Comparison of ENCODE assay signal across 17 cellular contexts in genomic region chr20:61052195-61052594, GRCh38.
DNase-seq lines count a peak whose midpoint lies in the region; ATAC-seq, FAIRE-seq and TF ChIP-seq lines count a peak whose summit lies in the region.
"Had no signal": no experiment of that assay in that cellular context is flagged by ENCODE, and none has a peak within 500 bp of the region (broad histone marks: within the 10 kb centered on the region; RNA-seq: fewer than 3 reads in every experiment).

No MANE protein-coding gene starts in this region.

- no peaks in the 10 kb centered on the region for H3K9me3 ChIP-seq in BLaER1
- H3K9me3 ChIP-seq in RWPE2 (ENCODE audit: severe bottlenecking), result no peaks in the 10 kb centered on the region
- no peaks in the 10 kb centered on the region for H3K9me3 ChIP-seq in HepG2 (ENCODE audit: low read length)

- no peak for FAIRE-seq in HepG2 (lab: Jason Lieb, UNC)
- FAIRE-seq: G401.6, GM12891, H54 had no signal

- DNase-seq in NCI-H1092 (lab: John Stamatoyannopoulos, UW) (peak; percentile 6), NCI-H1092 treated with DMSO at 0.1 percent for 48 hours (lab: John Stamatoyannopoulos, UW) (no peak), RWPE2 (ENCODE audit: low spot score) (peak; percentile 49), retinal pigment epithelial cell (ENCODE audit: low read depth) (peak; percentile 1), HepG2 (ENCODE audit: low spot score) (no peak), T1000 (lab: John Stamatoyannopoulos, UW) (no peak)
- DNase-seq: 8988T, ACHN, C1 segment of cervical spinal cord, Calu3, DMS 273 treated with DMSO at 0.1 percent for 48 hours, EL, GM23248 had no signal

- no peak for TF ChIP-seq POLR2A in HepG2 (IDR thresholded peaks at IDR 0.05; ENCODE audit: insufficient read depth in 1 of 2, low read depth in 2 of 2, low read length in 2 of 2)

- WGBS in HepG2 (ENCODE audit: low lambda C conversion rate), result 16% methylated on average over 11 of the region's 11 CpGs

- no peak for TF ChIP-seq RAD21 in HepG2 (CRISPR knock-in tag; IDR thresholded peaks at IDR 0.05)

- TF ChIP-seq EP300 in HepG2 (IDR thresholded peaks at IDR 0.05; ENCODE audit: low read depth in 2 of 2, low read length in 2 of 2) (no peak), HepG2 (CRISPR knock-in tag; IDR thresholded peaks at IDR 0.05; ENCODE audit: borderline replicate concordance) (no peak)

- no peaks in the 10 kb centered on the region for H3K79me2 ChIP-seq in HepG2 (ENCODE audit: insufficient read depth, low read length)

- peak overlapping the region; percentile 12; the same call in 1 of the 2 replicates for H3K4me2 ChIP-seq in BLaER1
- no peak overlapping the region for H3K4me2 ChIP-seq in HepG2 (ENCODE audit: low read depth, low read length)

- H3K4me1 ChIP-seq in BLaER1, result peaks cover 29% of the 10 kb centered on the region
- no peaks in the 10 kb centered on the region for H3K4me1 ChIP-seq in RWPE2 (ENCODE audit: insufficient read depth, poor library complexity, severe bottlenecking)
- H3K4me1 ChIP-seq in HepG2 (ENCODE audit: insufficient read depth, low read length), result no peaks in the 10 kb centered on the region

- H3K27me3 ChIP-seq in BLaER1 (no peaks in the 10 kb centered on the region), RWPE2 (ENCODE audit: insufficient read depth, poor library complexity, severe bottlenecking) (peaks cover 85% of the 10 kb centered on the region), HepG2 (ENCODE audit: control insufficient read depth in 1 of 2, insufficient read depth in 2 of 2, low read length in 2 of 2) (peaks cover 2 to 40% of the 10 kb centered on the region in 2 experiments; a peak in 4 of 5 replicates)

- CTCF ChIA-PET in HepG2 (lab: Yijun Ruan, JAX; ENCODE audit: low intra/inter-chr PET ratio, low total read pairs), result no interaction called here

- in situ Hi-C loops in HepG2 (cut with HindIII; ENCODE audit: extremely low pct_ligation_motif_present, low pct_unique_long_range_greater_than_20kb), result no loop called here

- H3K9ac ChIP-seq in BLaER1 (no peak overlapping the region), HepG2 (ENCODE audit: insufficient read depth, low read depth, low read length) (no peak overlapping the region)
- H3K9ac ChIP-seq: GM23248 had no signal

- BruUV-seq in HepG2 (replicated peaks; lab: Mats Ljungman, UMichigan), result no TSS peak

- H2AFZ ChIP-seq in HepG2 (ENCODE audit: low read length), result no peak overlapping the region
- H2AFZ ChIP-seq: GM23248 had no signal

- H3K4me3 ChIP-seq in BLaER1 (no peak overlapping the region), RWPE2 (ENCODE audit: severe bottlenecking) (no peak overlapping the region), retinal pigment epithelial cell (ENCODE audit: low read length) (no peak overlapping the region), HepG2 (replicated peaks in 1 of 3; ENCODE audit: insufficient read depth in 1 of 3, low read depth in 2 of 3, low read length in 3 of 3) (no peak overlapping the region)
- H3K4me3 ChIP-seq: GM23248 had no signal

- no peak overlapping the region for H3K27ac ChIP-seq in BLaER1
- H3K27ac ChIP-seq in RWPE2 (ENCODE audit: poor library complexity, severe bottlenecking), result no peak overlapping the region
- H3K27ac ChIP-seq in HepG2 (ENCODE audit: extremely low read length, insufficient read depth, low read length), result no peak overlapping the region
- H3K27ac ChIP-seq: GM23248 had no signal

- no peak for ATAC-seq in RWPE2 (ENCODE audit: low read depth)
- no peak for ATAC-seq in HepG2

- intact Hi-C loops in HepG2 (cut with micrococcal nuclease; ENCODE audit: unreplicated experiment), result no loop called here

- H4K20me1 ChIP-seq in BLaER1, result no peaks in the 10 kb centered on the region
- H4K20me1 ChIP-seq in HepG2 (ENCODE audit: insufficient read depth, low read length), result no peaks in the 10 kb centered on the region

- H3K36me3 ChIP-seq in BLaER1, result no peaks in the 10 kb centered on the region
- H3K36me3 ChIP-seq in RWPE2 (ENCODE audit: low read depth), result no peaks in the 10 kb centered on the region
- no peaks in the 10 kb centered on the region for H3K36me3 ChIP-seq in HepG2 (replicated peaks in 1 of 2; ENCODE audit: control insufficient read depth in 1 of 2, insufficient read depth in 2 of 2, low read length in 2 of 2)

- POLR2A ChIA-PET in HepG2 (lab: Yijun Ruan, JAX), result no interaction called here

- TF ChIP-seq CTCF in RWPE2 (IDR thresholded peaks at IDR 0.05; ENCODE audit: poor library complexity, severe bottlenecking) (no peak), retinal pigment epithelial cell (conservative IDR thresholded peaks at IDR 0.05; ENCODE audit: low read depth, low read length) (no peak), HepG2 (CRISPR knock-in tag; IDR thresholded peaks at IDR 0.05) (no peak)

TF ChIP-seq in HepG2, 621 proteins besides CTCF, POLR2A, EP300 and RAD21:
- TF ChIP-seq KDM1A (CRISPR knock-in tag; IDR thresholded peaks at IDR 0.05) (no peak), TMF1 (CRISPR knock-in tag; IDR thresholded peaks at IDR 0.05; ENCODE audit: low read depth) (no peak), MIXL1 (CRISPR knock-in tag; IDR thresholded peaks at IDR 0.05) (no peak), IRX3 (CRISPR knock-in tag; IDR thresholded peaks at IDR 0.05; ENCODE audit: borderline replicate concordance, low read depth) (no peak), KLF16 (CRISPR knock-in tag; IDR thresholded peaks at IDR 0.05) (no peak), CENPX (CRISPR knock-in tag; IDR thresholded peaks at IDR 0.05) (no peak), MZF1 (CRISPR knock-in tag; IDR thresholded peaks at IDR 0.05; ENCODE audit: borderline replicate concordance) (no peak), TAF15 (IDR thresholded peaks at IDR 0.05; ENCODE audit: low read depth, low read length, poor library complexity, severe bottlenecking) (no peak), RARG (CRISPR knock-in tag; IDR thresholded peaks at IDR 0.05; ENCODE audit: low read depth) (no peak), ZFAT (CRISPR knock-in tag; conservative IDR thresholded peaks at IDR 0.05) (no peak), ZFP36L2 (CRISPR knock-in tag; IDR thresholded peaks at IDR 0.05) (no peak)

Comparison
In these comparisons a context has a peak if more than half of its experiments do, and no peak if none do; other contexts are left out.
1. DNase-seq: peak in NCI-H1092 (single experiment), RWPE2 (single experiment) and retinal pigment epithelial cell (single experiment); none in NCI-H1092 treated with DMSO at 0.1 percent for 48 hours (single experiment), HepG2 (single experiment) and T1000 (single experiment).